ENCODE assay signal across 22 cellular contexts in the genomic region with DNA sequence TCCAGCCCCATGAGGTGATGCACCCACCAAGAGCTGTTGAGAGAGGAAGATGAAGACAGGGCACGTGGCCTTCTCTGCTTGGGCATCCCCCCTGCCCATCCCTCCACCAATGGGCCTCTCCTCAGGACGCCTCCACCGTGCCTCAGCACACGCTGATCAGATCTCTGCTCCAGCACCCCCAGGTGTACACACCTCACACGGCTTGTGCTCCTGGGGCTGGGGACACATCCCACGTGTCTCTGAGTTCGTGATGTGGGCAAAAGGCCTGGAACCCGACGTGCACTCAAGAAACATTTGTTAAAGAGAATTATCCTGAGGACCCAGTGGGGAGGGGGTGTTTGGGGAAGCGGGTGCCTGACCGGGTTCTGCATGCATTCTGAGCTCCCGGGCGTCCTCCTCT. TPM values are rescaled to one million over a fixed set of nuclear protein-coding genes. Genes with fewer than 3 reads are reported as not detected.
DNase-seq lines count a peak whose midpoint lies in the region; ATAC-seq, FAIRE-seq and TF ChIP-seq lines count a peak whose summit lies in the region.
"Had no signal": no experiment of that assay in that cellular context is flagged by ENCODE, and none has a peak within 500 bp of the region (broad histone marks: within the 10 kb centered on the region; RNA-seq: fewer than 3 reads in every experiment).

No MANE protein-coding gene starts in this region.

- no peaks in the 10 kb centered on the region for H3K9me3 Mint-ChIP-seq in activated naive CD4-positive, alpha-beta T cell treated with anti-CD3 and anti-CD28 coated beads for 36 hours
- H3K9me3 Mint-ChIP-seq: CD4-positive, alpha-beta T cell; CD8-positive, alpha-beta T cell had no signal

- intact Hi-C loops in Right ventricle myocardium inferior (cut with DNase I) (no loop called here), right cardiac atrium (cut with DNase I) (no loop called here), vagina (cut with DNase I) (no loop called here)
- intact Hi-C loops in activated naive CD4-positive, alpha-beta T cell treated with anti-CD3 and anti-CD28 coated beads for 36 hours (cut with micrococcal nuclease) = no loop called here

- no peak overlapping the region for H2AK5ac ChIP-seq in neuronal stem cell (ENCODE audit: low read depth, low read length)

- no peak overlapping the region for H3K27ac Mint-ChIP-seq in activated naive CD4-positive, alpha-beta T cell treated with anti-CD3 and anti-CD28 coated beads for 36 hours
- H3K27ac Mint-ChIP-seq: B cell; CD4-positive, alpha-beta T cell; CD8-positive, alpha-beta T cell had no signal

- CTCF ChIA-PET in activated naive CD4-positive, alpha-beta T cell treated with anti-CD3 and anti-CD28 coated beads for 36 hours (lab: Charles Lee) = no interaction called here

- peak; percentile 45 for DNase-seq in Right ventricle myocardium inferior (ENCODE audit: missing footprints)
- no peak for DNase-seq in right cardiac atrium
- no peak for DNase-seq in neuronal stem cell (ENCODE audit: low spot score)
- DNase-seq in vagina (ENCODE audit: extremely low spot score in 2 of 2) = no peak
- DNase-seq in activated naive CD4-positive, alpha-beta T cell treated with anti-CD3 and anti-CD28 coated beads for 36 hours = no peak
- DNase-seq in GM12892 (ENCODE audit: insufficient read length) = no peak
- DNase-seq: AML-193; CD4-positive, alpha-beta T cell; CD8-positive, alpha-beta T cell; DMS 273 treated with DMSO at 0.1 percent for 48 hours; DMS79; DND-41; EL; GDM1 had no signal

- H3K4me2 ChIP-seq in neuronal stem cell (ENCODE audit: insufficient read depth, low read length, poor library complexity, severe bottlenecking) = no peak overlapping the region
- H3K4me2 ChIP-seq: A549; BLaER1 treated with 17β-estradiol and CSF1 and Interleukin-3, amounts not matched to agents 10 nM and 100 nM had no signal

- no peak overlapping the region for H3K14ac ChIP-seq in neuronal stem cell (ENCODE audit: low read length)

- H2BK120ac ChIP-seq in neuronal stem cell (ENCODE audit: low read depth, low read length) = no peak overlapping the region

- TF ChIP-seq CTCF in vagina (IDR thresholded peaks at IDR 0.05) = no peak

- no peaks in the 10 kb centered on the region for H3K4me1 Mint-ChIP-seq in activated naive CD4-positive, alpha-beta T cell treated with anti-CD3 and anti-CD28 coated beads for 36 hours (ENCODE audit: low read depth)
- H3K4me1 Mint-ChIP-seq: B cell had no signal

- no peak overlapping the region for H3K4ac ChIP-seq in neuronal stem cell (ENCODE audit: low read length)

- peak overlapping the region; percentile 23 for H2BK15ac ChIP-seq in neuronal stem cell (ENCODE audit: low read length)

- no peak for TF ChIP-seq POLR2A in vagina (IDR thresholded peaks at IDR 0.05)
- TF ChIP-seq POLR2A in GM12892 (IDR thresholded peaks at IDR 0.05; ENCODE audit: low read depth, low read length) = no peak

- H3K36me3 Mint-ChIP-seq in activated naive CD4-positive, alpha-beta T cell treated with anti-CD3 and anti-CD28 coated beads for 36 hours (ENCODE audit: low read depth) = no peaks in the 10 kb centered on the region
- H3K36me3 Mint-ChIP-seq: CD8-positive, alpha-beta T cell had no signal

- peak overlapping the region; percentile 24 for H3K9ac ChIP-seq in neuronal stem cell (ENCODE audit: low read depth, low read length, poor library complexity)
- H3K9ac ChIP-seq: BLaER1 treated with 17β-estradiol and CSF1 and Interleukin-3, amounts not matched to agents 10 nM and 100 nM had no signal

- no peaks in the 10 kb centered on the region for H3K4me1 ChIP-seq in right cardiac atrium (ENCODE audit: control insufficient read depth, insufficient read depth, low read length)
- peaks cover 0 to 14% of the 10 kb centered on the region in 2 donors for H3K4me1 ChIP-seq in neuronal stem cell (ENCODE audit: control insufficient read depth in 2 of 2, insufficient read depth in 1 of 2, low read depth in 1 of 2, low read length in 2 of 2)
- H3K4me1 ChIP-seq in vagina = no peaks in the 10 kb centered on the region

- H3K4me3 ChIP-seq in right cardiac atrium (ENCODE audit: low read length) (no peak overlapping the region), neuronal stem cell (ENCODE audit: low read length in 2 of 2) (no peak overlapping the region), vagina (no peak overlapping the region)
- H3K4me3 ChIP-seq: A549; BLaER1 treated with 17β-estradiol and CSF1 and Interleukin-3, amounts not matched to agents 10 nM and 100 nM had no signal

- H3K9me3 ChIP-seq in right cardiac atrium (ENCODE audit: control insufficient read depth, low read length) (no peaks in the 10 kb centered on the region), neuronal stem cell (replicated peaks in 1 of 2; ENCODE audit: control insufficient read depth in 2 of 2, insufficient read depth in 1 of 2, low read depth in 1 of 2, low read length in 2 of 2) (no peaks in the 10 kb centered on the region), vagina (no peaks in the 10 kb centered on the region)
- H3K9me3 ChIP-seq: A549; BLaER1 treated with 17β-estradiol and CSF1 and Interleukin-3, amounts not matched to agents 10 nM and 100 nM had no signal

- 79% methylated on average over 13 of the region's 13 CpGs for WGBS in right cardiac atrium
- no CpG with 5 or more reads among the region's 13 CpGs for WGBS in neuronal stem cell (ENCODE audit: extremely low coverage in 2 of 2, insufficient read length in 2 of 2, insufficient replicate concordance in 1 of 2), 2 donors

- H3K79me1 ChIP-seq in neuronal stem cell (ENCODE audit: low read depth, low read length) = no peaks in the 10 kb centered on the region

- no peak for FAIRE-seq in GM12892 (lab: Jason Lieb, UNC)
- FAIRE-seq: A549, GM12891, GM18507 had no signal

- H3K18ac ChIP-seq in neuronal stem cell (ENCODE audit: low read length) = peak overlapping the region; percentile 77

- no peak for ATAC-seq in Right ventricle myocardium inferior
- no peak for ATAC-seq in right cardiac atrium
- ATAC-seq: CD8-positive, alpha-beta T cell had no signal

- no peak overlapping the region for H3K4me3 Mint-ChIP-seq in activated naive CD4-positive, alpha-beta T cell treated with anti-CD3 and anti-CD28 coated beads for 36 hours
- H3K4me3 Mint-ChIP-seq: B cell; CD4-positive, alpha-beta T cell; CD8-positive, alpha-beta T cell had no signal

- H4K91ac ChIP-seq in neuronal stem cell (ENCODE audit: low read depth, low read length, poor library complexity) = no peak overlapping the region

- H3K27ac ChIP-seq in right cardiac atrium (ENCODE audit: low read length) = no peak overlapping the region
- peak overlapping the region; percentile 7 for H3K27ac ChIP-seq in angular gyrus (ENCODE audit: low read depth, low read length)
- H3K27ac ChIP-seq in neuronal stem cell (replicated peaks; ENCODE audit: low read length) = no peak overlapping the region
- H3K27ac ChIP-seq in vagina = no peak overlapping the region
- H3K27ac ChIP-seq: 22Rv1; A549; BLaER1 treated with 17β-estradiol and CSF1 and Interleukin-3, amounts not matched to agents 10 nM and 100 nM; C4-2B had no signal

- no peak overlapping the region for H2BK5ac ChIP-seq in neuronal stem cell (ENCODE audit: low read length)

- H3K27me3 ChIP-seq in right cardiac atrium (ENCODE audit: control insufficient read depth, insufficient read depth) (no peaks in the 10 kb centered on the region), neuronal stem cell (ENCODE audit: control insufficient read depth in 3 of 3, insufficient read depth in 3 of 3, low read depth in 1 of 3, low read length in 3 of 3) (no peaks in the 10 kb centered on the region), vagina (no peaks in the 10 kb centered on the region)
- H3K27me3 ChIP-seq: BLaER1 treated with 17β-estradiol and CSF1 and Interleukin-3, amounts not matched to agents 10 nM and 100 nM had no signal

- no peak overlapping the region for H4K8ac ChIP-seq in neuronal stem cell (ENCODE audit: low read depth, low read length)

- no peak overlapping the region for H2BK12ac ChIP-seq in neuronal stem cell (ENCODE audit: low read length)

- H3K23ac ChIP-seq in neuronal stem cell (ENCODE audit: low read depth, low read length, poor library complexity) = peak overlapping the region; percentile 6

- H3K36me3 ChIP-seq in neuronal stem cell (replicated peaks in 1 of 2; ENCODE audit: control insufficient read depth in 2 of 2, insufficient read depth in 2 of 2, low read length in 2 of 2) = peaks cover 0 to 27% of the 10 kb centered on the region in 2 donors
- no peaks in the 10 kb centered on the region for H3K36me3 ChIP-seq in vagina

- H3K27me3 Mint-ChIP-seq in activated naive CD4-positive, alpha-beta T cell treated with anti-CD3 and anti-CD28 coated beads for 36 hours (ENCODE audit: low read depth) = no peaks in the 10 kb centered on the region
- H3K27me3 Mint-ChIP-seq: CD4-positive, alpha-beta T cell had no signal

- no peak overlapping the region for H2AFZ ChIP-seq in neuronal stem cell (ENCODE audit: low read length)

RNA-seq across cellular contexts. Expression of gene MGAT5B, which starts 55.3 kb away (rescaled TPM):
- not detected for total RNA-seq in Right ventricle myocardium inferior
- under 1 TPM in 1 of 4 donors, not detected in 3; 0.12 TPM for total RNA-seq in right cardiac atrium
- polyA plus RNA-seq in right cardiac atrium = 0.05 TPM
- 5.6 TPM for polyA plus RNA-seq in neuronal stem cell (2013, experiment 1 of 2)
- 5.4 TPM for polyA plus RNA-seq in neuronal stem cell (2013, experiment 2 of 2)
- 0.49 TPM for total RNA-seq in vagina
- total RNA-seq in activated naive CD4-positive, alpha-beta T cell treated with anti-CD3 and anti-CD28 coated beads for 36 hours = under 1 TPM in 1 of 2 experiments, not detected in 1; 0.19 TPM
- polyA plus RNA-seq in GM12892 (2012; ENCODE audit: missing spikeins) = not detected
